8 cellular contexts compared by ENCODE assay signal in the genomic region with DNA sequence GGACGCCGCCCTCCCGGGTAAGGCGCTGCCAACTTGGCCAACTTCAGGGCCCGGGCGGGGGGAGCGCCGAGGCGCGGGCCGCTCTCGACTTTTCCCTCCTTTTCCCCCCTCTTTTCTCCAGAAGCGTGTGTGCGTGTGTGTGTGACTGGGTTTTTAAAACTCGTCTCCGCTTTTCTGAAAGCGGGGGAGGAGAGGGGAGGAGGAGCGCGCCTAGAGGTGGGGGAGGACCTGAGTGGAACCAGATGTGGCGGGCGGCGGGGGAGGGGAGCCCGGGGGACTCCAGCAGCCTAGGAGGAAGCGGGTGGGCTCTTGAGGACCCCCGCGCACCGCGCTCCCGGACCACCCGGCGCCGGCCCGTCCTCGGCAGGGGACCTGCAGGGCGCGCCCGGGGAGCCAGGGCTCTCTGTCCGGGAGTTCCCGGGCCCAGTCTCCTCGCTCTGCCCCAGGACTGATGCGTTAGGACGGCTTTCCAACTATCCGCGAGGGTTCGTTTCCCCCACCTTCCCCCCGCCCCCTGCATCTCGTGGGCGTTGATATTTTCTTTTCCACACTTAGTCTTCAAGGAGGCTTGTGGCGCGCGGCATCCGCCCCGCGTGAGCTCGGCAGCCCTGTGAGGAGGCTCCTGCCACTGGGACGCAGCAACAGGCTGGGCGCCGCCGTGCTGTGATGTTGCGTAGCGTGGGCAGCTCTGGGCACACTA. TPM values are rescaled to one million over a fixed set of nuclear protein-coding genes. Genes with fewer than 3 reads are reported as not detected.
A peak's percentile ranks its signal among the peaks of the same experiment; 100 is the strongest.
DNase-seq lines count a peak whose midpoint lies in the region; ATAC-seq and TF ChIP-seq lines count a peak whose summit lies in the region.

No MANE protein-coding gene starts in this region.

- H4K5ac ChIP-seq in IMR-90 (ENCODE audit: low read depth, low read length), result peak overlapping the region; percentile 21

- 0% methylated on average over 4 of the region's 61 CpGs; no CpG with 5 or more reads in 1 of the 2 experiments for WGBS in IMR-90 (ENCODE audit: extremely low coverage in 2 of 2, insufficient read length in 1 of 2), 2 experiments

- CTCF ChIA-PET in IMR-90 (lab: Yijun Ruan, JAX), result interaction anchor here (0.6 kb wide), 2 partner anchors 29 to 1168 kb away, joined by 3 read pairs; no protein-coding TSS in a partner anchor

- peak overlapping the region; percentile 43 for H3K18ac ChIP-seq in IMR-90 (ENCODE audit: low read depth, low read length)

- TF ChIP-seq POLR2A in IMR-90 (IDR thresholded peaks at IDR 0.05; ENCODE audit: low read depth, low read length), result peak; percentile 56
- TF ChIP-seq POLR2A in vagina (IDR thresholded peaks at IDR 0.05), result no peak

- H2AK5ac ChIP-seq in IMR-90 (ENCODE audit: low read depth, low read length), result peak overlapping the region; percentile 97

- in situ Hi-C loops in IMR-90 (cut with MboI; ENCODE audit: low sequenced_read_pairs), result no loop called here

- H3K4me1 ChIP-seq in IMR-90 (ENCODE audit: control insufficient read depth, insufficient read depth, low read length), result peaks cover 35% of the 10 kb centered on the region
- no peaks in the 10 kb centered on the region for H3K4me1 ChIP-seq in foreskin keratinocyte
- H3K4me1 ChIP-seq in osteoblast (ENCODE audit: insufficient read depth, low read length), result peaks cover 47% of the 10 kb centered on the region
- peaks cover 51% of the 10 kb centered on the region for H3K4me1 ChIP-seq in vagina

- H3K27me3 ChIP-seq in IMR-90 (ENCODE audit: control insufficient read depth, insufficient read depth, low read length) (no peaks in the 10 kb centered on the region), foreskin keratinocyte (no peaks in the 10 kb centered on the region), osteoblast (ENCODE audit: insufficient read depth, low read length) (no peaks in the 10 kb centered on the region), vagina (no peaks in the 10 kb centered on the region)

- peak overlapping the region; percentile 78 for H2BK120ac ChIP-seq in IMR-90 (ENCODE audit: low read depth, low read length)

- peak overlapping the region; percentile 64 for H3K4me3 ChIP-seq in IMR-90 (ENCODE audit: insufficient read depth, low read depth, low read length)
- H3K4me3 ChIP-seq in osteoblast (ENCODE audit: insufficient read depth, low read length), result peak overlapping the region; percentile 86
- peak overlapping the region; percentile 64 to 72 for H3K4me3 ChIP-seq in vagina

- H4K8ac ChIP-seq in IMR-90 (ENCODE audit: low read depth in 2 of 2, low read length in 2 of 2), result peak overlapping the region; percentile 71 to 79

- TF ChIP-seq RAD21 in IMR-90 (IDR thresholded peaks at IDR 0.05; ENCODE audit: low read length), result no peak

- H3K9me3 ChIP-seq in IMR-90 (ENCODE audit: control insufficient read depth, insufficient read depth, low read length), result no peaks in the 10 kb centered on the region
- no peaks in the 10 kb centered on the region for H3K9me3 ChIP-seq in osteoblast (ENCODE audit: low read depth, low read length)
- no peaks in the 10 kb centered on the region for H3K9me3 ChIP-seq in vagina

- peaks cover 4% of the 10 kb centered on the region; the same call in 1 of the 2 replicates for H3K36me3 ChIP-seq in IMR-90 (ENCODE audit: control insufficient read depth, insufficient read depth, low read length)
- peaks cover 18% of the 10 kb centered on the region for H3K36me3 ChIP-seq in osteoblast (ENCODE audit: insufficient read depth, low read length)
- no peaks in the 10 kb centered on the region for H3K36me3 ChIP-seq in vagina

- peak overlapping the region; percentile 88 for H3K4ac ChIP-seq in IMR-90 (ENCODE audit: low read depth, low read length)

- H4K20me1 ChIP-seq in IMR-90 (ENCODE audit: insufficient read depth, low read length), result peaks cover 41% of the 10 kb centered on the region
- H4K20me1 ChIP-seq in osteoblast (ENCODE audit: insufficient read depth, low read length), result peaks cover 43% of the 10 kb centered on the region

- no peak for TF ChIP-seq CTCF in IMR-90 (conservative IDR thresholded peaks at IDR 0.05; ENCODE audit: low read depth, low read length)
- no peak for TF ChIP-seq CTCF in foreskin keratinocyte (conservative IDR thresholded peaks at IDR 0.05)
- TF ChIP-seq CTCF in osteoblast (IDR thresholded peaks at IDR 0.05; ENCODE audit: extremely low read depth, low read depth, low read length), result no peak
- no peak for TF ChIP-seq CTCF in vagina (IDR thresholded peaks at IDR 0.05)

- BruUV-seq in IMR-90 (replicated peaks; lab: Mats Ljungman, UMichigan), result no TSS peak

- peak overlapping the region; percentile 90 for H4K91ac ChIP-seq in IMR-90 (ENCODE audit: insufficient read depth, low read depth, low read length)

- ATAC-seq in IMR-90 (ENCODE audit: low read depth), result peak; percentile 40
- ATAC-seq in foreskin keratinocyte, result peak; percentile 41

- H2AK9ac ChIP-seq in IMR-90 (replicated peaks; ENCODE audit: low read depth, low read length, poor library complexity), result peak overlapping the region; percentile 96

- H3K27ac ChIP-seq in IMR-90 (ENCODE audit: insufficient read depth, low read length) (peak overlapping the region; percentile 94), foreskin keratinocyte (no peak overlapping the region), osteoblast (ENCODE audit: low read depth, low read length) (peak overlapping the region; percentile 92), vagina (peak overlapping the region; percentile 90)

- peak overlapping the region; percentile 94 for H3K56ac ChIP-seq in IMR-90 (ENCODE audit: extremely low read depth, insufficient read depth, low read length)

- H3K79me2 ChIP-seq in osteoblast (ENCODE audit: insufficient read depth, low read length), result peaks cover 50% of the 10 kb centered on the region

- DNase-seq in EL (peak; percentile 70), IMR-90 (peak; percentile 74), activated T-cell treated with anti-CD3 and anti-CD28 coated beads for 48 hours (ENCODE audit: low read depth) (peak; percentile 40), foreskin keratinocyte (peak in 1 of 2 donors; percentile 52), osteoblast (ENCODE audit: insufficient read length, low spot score, missing footprints) (peak; percentile 95), vagina (ENCODE audit: extremely low spot score in 2 of 2) (no peak), NCI-H2107 treated with DMSO at 0.1 percent for 48 hours (lab: John Stamatoyannopoulos, UW; ENCODE audit: unreplicated experiment) (no peak), OCI-M2 (lab: John Stamatoyannopoulos, UW; ENCODE audit: unreplicated experiment) (no peak)

- H2BK20ac ChIP-seq in IMR-90 (ENCODE audit: low read depth, low read length), result peak overlapping the region; percentile 43; the same call in 1 of the 2 replicates

- POLR2A ChIA-PET in IMR-90 (lab: Charles Lee; ENCODE audit: unreplicated experiment), result no interaction called here

- peaks cover 4 to 58% of the 10 kb centered on the region in 2 experiments; a peak in 2 of 4 replicates for H3K79me1 ChIP-seq in IMR-90 (ENCODE audit: low read depth in 1 of 2, low read length in 2 of 2)

- peak overlapping the region; percentile 88 for H2AFZ ChIP-seq in IMR-90 (replicated peaks; ENCODE audit: low read length, poor library complexity)
- no peak overlapping the region for H2AFZ ChIP-seq in osteoblast (ENCODE audit: low read length)

- 0 out of 3 replicates have a peak overlapping the region, but pooled peaks have one; percentile 26 for H2BK15ac ChIP-seq in IMR-90 (ENCODE audit: low read depth, low read length)

- H3K4me2 ChIP-seq in IMR-90 (ENCODE audit: low read depth, low read length) (peak overlapping the region; percentile 92), osteoblast (ENCODE audit: insufficient read depth, low read length) (peak overlapping the region; percentile 97)

- peak overlapping the region; percentile 91 for H3K9ac ChIP-seq in IMR-90 (ENCODE audit: low read depth, low read length)

- H3K23ac ChIP-seq in IMR-90 (ENCODE audit: low read depth, low read length), result peak overlapping the region; percentile 90

- peak overlapping the region; percentile 88 for H2BK5ac ChIP-seq in IMR-90 (ENCODE audit: low read depth, low read length, poor library complexity, severe bottlenecking)

- intact Hi-C loops in IMR-90 (cut with micrococcal nuclease) (loop anchor here (5.0 kb wide), 1 partner anchor 339 kb away; a partner anchor contains a TSS), vagina (cut with DNase I) (no loop called here)

- dilution Hi-C loops in IMR-90 (cut with HindIII; ENCODE audit: low sequenced_read_pairs, unreplicated experiment), result no loop called here

- peak overlapping the region; percentile 92 for H3K14ac ChIP-seq in IMR-90 (replicated peaks; ENCODE audit: low read depth, low read length)

- peaks cover 36% of the 10 kb centered on the region for H3K9me1 ChIP-seq in IMR-90 (ENCODE audit: insufficient read depth, low read length)

TF ChIP-seq in IMR-90, 13 proteins besides CTCF, POLR2A, EP300 and RAD21 (continues in another document):
- TF ChIP-seq CEBPB (IDR thresholded peaks at IDR 0.05; ENCODE audit: low read depth, low read length) (no peak), RFX5 (IDR thresholded peaks at IDR 0.05; ENCODE audit: low read depth, low read length) (no peak), SMC3 (IDR thresholded peaks at IDR 0.05; ENCODE audit: low read depth, low read length) (no peak), FOS (IDR thresholded peaks at IDR 0.05; ENCODE audit: low read depth, low read length) (no peak), NFE2L2 (IDR thresholded peaks at IDR 0.05; ENCODE audit: low read depth, low read length) (no peak), RCOR1 (IDR thresholded peaks at IDR 0.05; ENCODE audit: insufficient replicate concordance, low read length) (no peak)
- TF ChIP-seq, protein P1, sequence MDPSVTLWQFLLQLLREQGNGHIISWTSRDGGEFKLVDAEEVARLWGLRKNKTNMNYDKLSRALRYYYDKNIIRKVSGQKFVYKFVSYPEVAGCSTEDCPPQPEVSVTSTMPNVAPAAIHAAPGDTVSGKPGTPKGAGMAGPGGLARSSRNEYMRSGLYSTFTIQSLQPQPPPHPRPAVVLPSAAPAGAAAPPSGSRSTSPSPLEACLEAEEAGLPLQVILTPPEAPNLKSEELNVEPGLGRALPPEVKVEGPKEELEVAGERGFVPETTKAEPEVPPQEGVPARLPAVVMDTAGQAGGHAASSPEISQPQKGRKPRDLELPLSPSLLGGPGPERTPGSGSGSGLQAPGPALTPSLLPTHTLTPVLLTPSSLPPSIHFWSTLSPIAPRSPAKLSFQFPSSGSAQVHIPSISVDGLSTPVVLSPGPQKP (IDR thresholded peaks at IDR 0.05; ENCODE audit: borderline replicate concordance, low read depth, low read length), result no peak

RNA-seq across cellular contexts. Expression of a gene that starts 0.6 kb away (rescaled TPM):
- total RNA-seq in IMR-90 (2012; rRNA removed) (37.5 and 39.3 TPM in 2 replicates), foreskin keratinocyte (44.4 and 55.3 TPM in 2 replicates), osteoblast (443 and 552 TPM in 2 replicates), vagina (89.4 TPM)
- polyA plus RNA-seq in IMR-90 (2012; rRNA removed) (137 and 152 TPM in 2 replicates), foreskin keratinocyte (32.7 and 37.9 TPM in 2 replicates)
- 88.6 and 140 TPM in 2 replicates for polyA plus RNA-seq in IMR-90 (2012; cell fraction: cytosol; rRNA removed)
- polyA plus RNA-seq in IMR-90 (2012; cell fraction: nucleus; rRNA removed; ENCODE audit: low replicate concordance), result 194 and 479 TPM in 2 replicates

Comparison
In these comparisons a context has a peak if more than half of its experiments do, and no peak if none do; other contexts are left out.
1. DNase-seq: peak in EL (single experiment), IMR-90 (single experiment), activated T-cell treated with anti-CD3 and anti-CD28 coated beads for 48 hours (single experiment) and osteoblast (single experiment); none in vagina (0 of 2), NCI-H2107 treated with DMSO at 0.1 percent for 48 hours (single experiment) and OCI-M2 (single experiment).
2. Peak in every context shown above with its lines, with median percentiles within 50 percentile points of each other: H3K4me3 ChIP-seq.